In genomic region chr1:167645625-167646410, GRCh38 we compare ENCODE assay signal across 21 cellular contexts. TPM values are rescaled to one million over a fixed set of nuclear protein-coding genes. Genes with fewer than 3 reads are reported as not detected.
DNase-seq lines count a peak whose midpoint lies in the region; ATAC-seq and TF ChIP-seq lines count a peak whose summit lies in the region.
"Had no signal": no experiment of that assay in that cellular context is flagged by ENCODE, and none has a peak within 500 bp of the region (broad histone marks: within the 10 kb centered on the region; RNA-seq: fewer than 3 reads in every experiment).

No MANE protein-coding gene starts in this region.

- no peaks in the 10 kb centered on the region for H3K9me3 Mint-ChIP-seq in T-helper 2 cell treated with Interferon-gamma antibody and Interleukin-4, amounts not matched to agents 5 μg/mL and 100 μg/mL, for 36 hours
- no peaks in the 10 kb centered on the region for H3K9me3 Mint-ChIP-seq in CD4-positive, alpha-beta memory T cell
- H3K9me3 Mint-ChIP-seq in activated T-helper 1 cell treated with anti-CD3 and anti-CD28 coated beads, Interleukin-12 subunit alpha, Interleukin-12 subunit beta, Interleukin-2, Interleukin-4 antibody, amounts not matched to agents 30 ng/mL and 10 ng/mL and 1 ng/mL, durations not matched to agents 14 hours and 24 hours and 36 hours, result no peaks in the 10 kb centered on the region
- no peaks in the 10 kb centered on the region for H3K9me3 Mint-ChIP-seq in naive B cell

- no peak overlapping the region for H3K4me2 ChIP-seq in smooth muscle cell

- no peak for ATAC-seq in naive B cell (ENCODE audit: low read depth in 2 of 2)
- ATAC-seq: left colon, Panc1 had no signal

- H3K9ac ChIP-seq in smooth muscle cell (ENCODE audit: low read depth), result no peak overlapping the region
- H3K9ac ChIP-seq: GM23248 had no signal

- H4K20me1 ChIP-seq in smooth muscle cell (ENCODE audit: low read depth), result no peaks in the 10 kb centered on the region

- H3K4me1 Mint-ChIP-seq in T-helper 2 cell treated with Interferon-gamma antibody and Interleukin-4, amounts not matched to agents 5 μg/mL and 100 μg/mL, for 36 hours (ENCODE audit: low read depth), result peaks cover 72% of the 10 kb centered on the region
- peaks cover 78 to 95% (median 87%) of the 10 kb centered on the region in 4 donors for H3K4me1 Mint-ChIP-seq in CD4-positive, alpha-beta memory T cell
- H3K4me1 Mint-ChIP-seq in activated T-helper 1 cell treated with anti-CD3 and anti-CD28 coated beads, Interleukin-12 subunit alpha, Interleukin-12 subunit beta, Interleukin-2, Interleukin-4 antibody, amounts not matched to agents 30 ng/mL and 10 ng/mL and 1 ng/mL, durations not matched to agents 14 hours and 24 hours and 36 hours (ENCODE audit: low read depth), result peaks cover 80% of the 10 kb centered on the region
- peaks cover 75 to 94% (median 90%) of the 10 kb centered on the region in 3 donors for H3K4me1 Mint-ChIP-seq in naive B cell

- no peaks in the 10 kb centered on the region for H3K27me3 ChIP-seq in CD4-positive, alpha-beta memory T cell (ENCODE audit: insufficient read depth, low read length)
- H3K27me3 ChIP-seq in smooth muscle cell (ENCODE audit: low read depth), result no peaks in the 10 kb centered on the region
- H3K27me3 ChIP-seq: upper lobe of left lung had no signal

- peak overlapping the region; percentile 49 for H3K27ac Mint-ChIP-seq in T-helper 2 cell treated with Interferon-gamma antibody and Interleukin-4, amounts not matched to agents 5 μg/mL and 100 μg/mL, for 36 hours
- H3K27ac Mint-ChIP-seq in CD4-positive, alpha-beta memory T cell, result peak overlapping the region; percentile 45 to 95 (median 84)
- H3K27ac Mint-ChIP-seq in activated T-helper 1 cell treated with anti-CD3 and anti-CD28 coated beads, Interleukin-12 subunit alpha, Interleukin-12 subunit beta, Interleukin-2, Interleukin-4 antibody, amounts not matched to agents 30 ng/mL and 10 ng/mL and 1 ng/mL, durations not matched to agents 14 hours and 24 hours and 36 hours, result peak overlapping the region; percentile 20
- H3K27ac Mint-ChIP-seq in naive B cell, result peak overlapping the region; percentile 82 to 97 (median 92)

- H3K36me3 Mint-ChIP-seq in T-helper 2 cell treated with Interferon-gamma antibody and Interleukin-4, amounts not matched to agents 5 μg/mL and 100 μg/mL, for 36 hours (ENCODE audit: low read depth), result peaks cover 67% of the 10 kb centered on the region
- peaks cover 36 to 75% of the 10 kb centered on the region in 2 donors for H3K36me3 Mint-ChIP-seq in CD4-positive, alpha-beta memory T cell
- peaks cover 35% of the 10 kb centered on the region for H3K36me3 Mint-ChIP-seq in activated T-helper 1 cell treated with anti-CD3 and anti-CD28 coated beads, Interleukin-12 subunit alpha, Interleukin-12 subunit beta, Interleukin-2, Interleukin-4 antibody, amounts not matched to agents 30 ng/mL and 10 ng/mL and 1 ng/mL, durations not matched to agents 14 hours and 24 hours and 36 hours (ENCODE audit: low read depth)
- peaks cover 15 to 32% of the 10 kb centered on the region in 2 donors for H3K36me3 Mint-ChIP-seq in naive B cell

- DNase-seq in T-helper 2 cell treated with Interferon-gamma antibody and Interleukin-4, amounts not matched to agents 5 μg/mL and 100 μg/mL, for 36 hours (ENCODE audit: low spot score), result no peak
- DNase-seq in T-helper 2 cell (no peak), naive B cell (no peak), smooth muscle cell (lab: John Stamatoyannopoulos, UW; ENCODE audit: unreplicated experiment) (no peak), NCI-H128 (lab: John Stamatoyannopoulos, UW; ENCODE audit: unreplicated experiment) (no peak)
- DNase-seq in CD4-positive, alpha-beta memory T cell, result no peak
- DNase-seq in activated T-helper 1 cell treated with anti-CD3 and anti-CD28 coated beads, Interleukin-12 subunit alpha, Interleukin-12 subunit beta, Interleukin-2, Interleukin-4 antibody, amounts not matched to agents 30 ng/mL and 10 ng/mL and 1 ng/mL, durations not matched to agents 14 hours and 24 hours and 36 hours (ENCODE audit: low spot score), result no peak
- no peak for DNase-seq in NK-92 treated with Interleukin-12 subunit alpha and Interleukin-12 subunit beta, amount 100 ng/mL, for 24 hours (lab: John Stamatoyannopoulos, UW)
- DNase-seq: 8988T; Caco-2; foreskin fibroblast; GM23248; Karpas-422; left colon; NCI-H1105; NCI-H774; stimulated activated naive CD4-positive, alpha-beta T cell; upper lobe of left lung had no signal

- H3K4me3 ChIP-seq in CD4-positive, alpha-beta memory T cell (ENCODE audit: low read length in 2 of 2), result no peak overlapping the region
- H3K4me3 ChIP-seq in smooth muscle cell, result no peak overlapping the region
- H3K4me3 ChIP-seq: GM23248, prostate gland, SK-N-MC, upper lobe of left lung had no signal

- peaks cover 12% of the 10 kb centered on the region for H3K36me3 ChIP-seq in CD4-positive, alpha-beta memory T cell (ENCODE audit: insufficient read depth, low read length)
- no peaks in the 10 kb centered on the region for H3K36me3 ChIP-seq in smooth muscle cell (ENCODE audit: low read depth)
- H3K36me3 ChIP-seq: prostate gland had no signal

- no peak for TF ChIP-seq CTCF in smooth muscle cell (IDR thresholded peaks at IDR 0.05; ENCODE audit: borderline replicate concordance, insufficient read depth, poor library complexity, severe bottlenecking)

- H3K4me1 ChIP-seq in CD4-positive, alpha-beta memory T cell (ENCODE audit: insufficient read depth, low read length), result peaks cover 98% of the 10 kb centered on the region
- H3K4me1 ChIP-seq in smooth muscle cell (ENCODE audit: low read depth), result no peaks in the 10 kb centered on the region
- H3K4me1 ChIP-seq: Caco-2, prostate gland had no signal

- WGBS in smooth muscle cell (ENCODE audit: low lambda C conversion rate), result 90% methylated on average over 15 of the region's 15 CpGs

- CTCF ChIA-PET in CD4-positive, alpha-beta memory T cell (lab: Charles Lee; ENCODE audit: partially characterized antibody), result interaction anchor here (1.1 to 5.5 kb wide), 4 partner anchors 9 to 45 kb away, joined by 5 to 30 read pairs (median 8); no protein-coding TSS in a partner anchor

- H3K4me3 Mint-ChIP-seq in T-helper 2 cell treated with Interferon-gamma antibody and Interleukin-4, amounts not matched to agents 5 μg/mL and 100 μg/mL, for 36 hours, result no peak overlapping the region
- H3K4me3 Mint-ChIP-seq in CD4-positive, alpha-beta memory T cell, result peak overlapping the region in 7 of 8 donors; percentile 26 to 72 (median 41)
- H3K4me3 Mint-ChIP-seq in activated T-helper 1 cell treated with anti-CD3 and anti-CD28 coated beads, Interleukin-12 subunit alpha, Interleukin-12 subunit beta, Interleukin-2, Interleukin-4 antibody, amounts not matched to agents 30 ng/mL and 10 ng/mL and 1 ng/mL, durations not matched to agents 14 hours and 24 hours and 36 hours, result no peak overlapping the region
- peak overlapping the region in 7 of 8 donors; percentile 12 to 78 (median 32) for H3K4me3 Mint-ChIP-seq in naive B cell

- intact Hi-C loops in CD4-positive, alpha-beta memory T cell (cut with micrococcal nuclease), result no loop called here
- intact Hi-C loops in activated T-helper 1 cell treated with anti-CD3 and anti-CD28 coated beads, Interleukin-12 subunit alpha, Interleukin-12 subunit beta, Interleukin-2, Interleukin-4 antibody, amounts not matched to agents 30 ng/mL and 10 ng/mL and 1 ng/mL, durations not matched to agents 14 hours and 24 hours and 36 hours (cut with micrococcal nuclease), result no loop called here

- no peaks in the 10 kb centered on the region for H3F3A ChIP-seq in smooth muscle cell (ENCODE audit: low read depth)

- H3K9me3 ChIP-seq in CD4-positive, alpha-beta memory T cell (ENCODE audit: control insufficient read depth in 1 of 2, low read length in 2 of 2), result no peaks in the 10 kb centered on the region
- no peaks in the 10 kb centered on the region for H3K9me3 ChIP-seq in smooth muscle cell (replicated peaks; ENCODE audit: low read depth)
- H3K9me3 ChIP-seq: Caco-2, prostate gland, upper lobe of left lung had no signal

- no peak overlapping the region for H3K27ac ChIP-seq in CD4-positive, alpha-beta memory T cell (ENCODE audit: low read depth, low read length)
- no peak overlapping the region for H3K27ac ChIP-seq in smooth muscle cell (ENCODE audit: low read depth)
- H3K27ac ChIP-seq: GM23248, prostate gland, SK-N-MC, upper lobe of left lung had no signal

- H3K79me2 ChIP-seq in smooth muscle cell (ENCODE audit: low read depth), result no peaks in the 10 kb centered on the region

- POLR2A ChIA-PET in CD4-positive, alpha-beta memory T cell (lab: Charles Lee; ENCODE audit: partially characterized antibody), result interaction anchor here (0.7 to 7.1 kb wide), 5 partner anchors 9 to 122 kb away, joined by 3 to 73 read pairs (median 3); partner anchors contain the start of gene RCSD1

- no peaks in the 10 kb centered on the region for H3K27me3 Mint-ChIP-seq in T-helper 2 cell treated with Interferon-gamma antibody and Interleukin-4, amounts not matched to agents 5 μg/mL and 100 μg/mL, for 36 hours (ENCODE audit: low read depth)
- H3K27me3 Mint-ChIP-seq in CD4-positive, alpha-beta memory T cell, result no peaks in the 10 kb centered on the region
- no peaks in the 10 kb centered on the region for H3K27me3 Mint-ChIP-seq in activated T-helper 1 cell treated with anti-CD3 and anti-CD28 coated beads, Interleukin-12 subunit alpha, Interleukin-12 subunit beta, Interleukin-2, Interleukin-4 antibody, amounts not matched to agents 30 ng/mL and 10 ng/mL and 1 ng/mL, durations not matched to agents 14 hours and 24 hours and 36 hours (ENCODE audit: insufficient read depth)
- H3K27me3 Mint-ChIP-seq in naive B cell, result no peaks in the 10 kb centered on the region

- no peak overlapping the region for H2AFZ ChIP-seq in smooth muscle cell (ENCODE audit: low read depth)
- H2AFZ ChIP-seq: GM23248 had no signal

RNA-seq across cellular contexts. Expression of gene RCSD1, which starts 15.8 kb away (rescaled TPM):
- total RNA-seq in CD4-positive, alpha-beta memory T cell, result 100 to 1,000 TPM; 124 to 129 TPM
- 100 to 1,000 TPM; 163 to 173 TPM for polyA plus RNA-seq in CD4-positive, alpha-beta memory T cell
- 78.6 and 81.9 TPM in 2 replicates for total RNA-seq in activated T-helper 1 cell treated with anti-CD3 and anti-CD28 coated beads, Interleukin-12 subunit alpha, Interleukin-12 subunit beta, Interleukin-2, Interleukin-4 antibody, amounts not matched to agents 30 ng/mL and 10 ng/mL and 1 ng/mL, durations not matched to agents 14 hours and 24 hours and 36 hours
- polyA plus RNA-seq in naive B cell (ENCODE audit: low read depth in 6 of 6), result 100 to 1,000 TPM; 273 to 418 (median 333) TPM
- total RNA-seq in smooth muscle cell, result 0.27 TPM in 1 of 2 replicates, not detected in the other
- 0.40 TPM in 1 of 2 replicates, not detected in the other for polyA plus RNA-seq in smooth muscle cell
- total RNA-seq: Caco-2 had no signal

Comparison
In these comparisons a context has a peak if more than half of its experiments do, and no peak if none do; other contexts are left out.
1. H3K27ac Mint-ChIP-seq: peak in every context shown above with its lines; median percentile 92 in naive B cell; 84 in CD4-positive, alpha-beta memory T cell; 49 in T-helper 2 cell treated with Interferon-gamma antibody and Interleukin-4, amounts not matched to agents 5 μg/mL and 100 μg/mL, for 36 hours; 20 in activated T-helper 1 cell treated with anti-CD3 and anti-CD28 coated beads, Interleukin-12 subunit alpha, Interleukin-12 subunit beta, Interleukin-2, Interleukin-4 antibody, amounts not matched to agents 30 ng/mL and 10 ng/mL and 1 ng/mL, durations not matched to agents 14 hours and 24 hours and 36 hours.
2. H3K4me3 Mint-ChIP-seq: peak in CD4-positive, alpha-beta memory T cell (7 of 8) and naive B cell (7 of 8); none in T-helper 2 cell treated with Interferon-gamma antibody and Interleukin-4, amounts not matched to agents 5 μg/mL and 100 μg/mL, for 36 hours (single experiment) and activated T-helper 1 cell treated with anti-CD3 and anti-CD28 coated beads, Interleukin-12 subunit alpha, Interleukin-12 subunit beta, Interleukin-2, Interleukin-4 antibody, amounts not matched to agents 30 ng/mL and 10 ng/mL and 1 ng/mL, durations not matched to agents 14 hours and 24 hours and 36 hours (single experiment).
3. RNA of gene RCSD1, which starts 15.8 kb away (total RNA-seq): 124 to 129 TPM in CD4-positive, alpha-beta memory T cell and 78.6 to 81.9 TPM in activated T-helper 1 cell treated with anti-CD3 and anti-CD28 coated beads, Interleukin-12 subunit alpha, Interleukin-12 subunit beta, Interleukin-2, Interleukin-4 antibody, amounts not matched to agents 30 ng/mL and 10 ng/mL and 1 ng/mL, durations not matched to agents 14 hours and 24 hours and 36 hours; 0.27 TPM in smooth muscle cell; every median in the first group is over 10 times any median in the second.